ENCODE assay signal across 8 cellular contexts in genomic region chr4:1187182-1187581, GRCh38.
DNase-seq lines count a peak whose midpoint lies in the region; ATAC-seq lines count a peak whose summit lies in the region.

No MANE protein-coding gene starts in this region.

- H3K4me1 Mint-ChIP-seq in activated T-cell treated with anti-CD3 and anti-CD28 coated beads, Interleukin-2, amount 50 U/mL, for 24 hours (ENCODE audit: low read depth), result peaks cover 26% of the 10 kb centered on the region

- H3K36me3 Mint-ChIP-seq in activated T-cell treated with anti-CD3 and anti-CD28 coated beads, Interleukin-2, amount 50 U/mL, for 24 hours (ENCODE audit: low read depth), result peaks cover 2% of the 10 kb centered on the region

- peak; percentile 31 for DNase-seq in activated T-cell treated with anti-CD3 and anti-CD28 coated beads, Interleukin-2, amount 50 U/mL, for 24 hours
- DNase-seq in activated T-cell treated with anti-CD3 and anti-CD28 coated beads for 4 hours, result no peak
- peak; percentile 52 for DNase-seq in activated CD8-positive, alpha-beta memory T cell treated with anti-CD3 and anti-CD28 coated beads, Interleukin-2, amount 50 U/mL, for 48 hours
- peak; percentile 33 for DNase-seq in stimulated activated CD8-positive, alpha-beta memory T cell treated with anti-CD3 and anti-CD28 coated beads, Interleukin-4, amount 100 ng/mL, for 48 hours
- DNase-seq in hepatic stellate cell (ENCODE audit: low spot score), result no peak
- no peak for DNase-seq in NCI-H1105 (lab: John Stamatoyannopoulos, UW)
- no peak for DNase-seq in NCI-H146 (lab: John Stamatoyannopoulos, UW)

- no peaks in the 10 kb centered on the region for H3K9me3 Mint-ChIP-seq in activated T-cell treated with anti-CD3 and anti-CD28 coated beads, Interleukin-2, amount 50 U/mL, for 24 hours

- no peak overlapping the region for H3K4me3 Mint-ChIP-seq in activated T-cell treated with anti-CD3 and anti-CD28 coated beads, Interleukin-2, amount 50 U/mL, for 24 hours

- H3K27me3 Mint-ChIP-seq in activated T-cell treated with anti-CD3 and anti-CD28 coated beads, Interleukin-2, amount 50 U/mL, for 24 hours, result no peaks in the 10 kb centered on the region

- H3K27ac Mint-ChIP-seq in activated T-cell treated with anti-CD3 and anti-CD28 coated beads, Interleukin-2, amount 50 U/mL, for 24 hours, result no peak overlapping the region

- ATAC-seq in HG03103 (IDR thresholded peaks at IDR 0.05; ENCODE audit: low read depth, unreplicated experiment), result peak; percentile 69

Comparison
In these comparisons a context has a peak if more than half of its experiments do, and no peak if none do; other contexts are left out.
1. DNase-seq: peak in activated T-cell treated with anti-CD3 and anti-CD28 coated beads, Interleukin-2, amount 50 U/mL, for 24 hours (single experiment), activated CD8-positive, alpha-beta memory T cell treated with anti-CD3 and anti-CD28 coated beads, Interleukin-2, amount 50 U/mL, for 48 hours (single experiment) and stimulated activated CD8-positive, alpha-beta memory T cell treated with anti-CD3 and anti-CD28 coated beads, Interleukin-4, amount 100 ng/mL, for 48 hours (single experiment); none in activated T-cell treated with anti-CD3 and anti-CD28 coated beads for 4 hours (single experiment), hepatic stellate cell (single experiment), NCI-H1105 (single experiment) and NCI-H146 (single experiment).